16 cellular contexts compared by ENCODE assay signal in genomic region chr13:81738364-81738763, GRCh38.
"Had no signal": no experiment of that assay in that cellular context is flagged by ENCODE, and none has a peak within 500 bp of the region (broad histone marks: within the 10 kb centered on the region; RNA-seq: fewer than 3 reads in every experiment).

No MANE protein-coding gene starts in this region.

- H3K27ac Mint-ChIP-seq: activated CD8-positive, alpha-beta T cell treated with anti-CD3 and anti-CD28 coated beads, Interleukin-2, amount 10 ng/mL, durations not matched to agents 7 days and 5 days; activated naive CD8-positive, alpha-beta T cell treated with anti-CD3 and anti-CD28 coated beads, Interleukin-2, amount 50 U/mL, for 24 hours; dendritic cell treated with granulocyte-macrophage colony-stimulating factor and Interleukin-4, amounts not matched to agents 40 ng/mL and 50 ng/mL, for 4 days had no signal

- H3K27me3 Mint-ChIP-seq: activated naive CD8-positive, alpha-beta T cell treated with anti-CD3 and anti-CD28 coated beads, Interleukin-2, amount 50 U/mL, for 24 hours; central memory CD8-positive, alpha-beta T cell; dendritic cell treated with granulocyte-macrophage colony-stimulating factor and Interleukin-4, amounts not matched to agents 40 ng/mL and 50 ng/mL, for 4 days had no signal

- H3K4me1 Mint-ChIP-seq: activated naive CD8-positive, alpha-beta T cell treated with anti-CD3 and anti-CD28 coated beads, Interleukin-2, amount 50 U/mL, for 24 hours; central memory CD8-positive, alpha-beta T cell had no signal

- H3K4me3 Mint-ChIP-seq: activated CD8-positive, alpha-beta T cell treated with anti-CD3 and anti-CD28 coated beads, Interleukin-2, amount 10 ng/mL, durations not matched to agents 7 days and 5 days; activated naive CD8-positive, alpha-beta T cell treated with anti-CD3 and anti-CD28 coated beads, Interleukin-2, amount 50 U/mL, for 24 hours; central memory CD8-positive, alpha-beta T cell; dendritic cell treated with granulocyte-macrophage colony-stimulating factor and Interleukin-4, amounts not matched to agents 40 ng/mL and 50 ng/mL, for 4 days had no signal

- DNase-seq: activated CD4-positive, alpha-beta T cell treated with anti-CD3 and anti-CD28 coated beads for 4 hours; activated CD8-positive, alpha-beta memory T cell treated with anti-CD3 and anti-CD28 coated beads, Interleukin-2, amount 50 U/mL, for 48 hours; activated CD8-positive, alpha-beta T cell treated with anti-CD3 and anti-CD28 coated beads, Interleukin-2, amount 10 ng/mL, durations not matched to agents 7 days and 5 days; activated naive CD4-positive, alpha-beta T cell treated with Interleukin-2 at 50 U/mL for 16 hours; activated naive CD8-positive, alpha-beta T cell treated with anti-CD3 and anti-CD28 coated beads, Interleukin-2, amount 50 U/mL, for 24 hours; head of caudate nucleus; left ventricle myocardium superior; stimulated activated CD4-positive, alpha-beta T cell treated with anti-CD3 and anti-CD28 coated beads, Interleukin-4, amount 100 ng/mL, for 4 hours; stomach; T-helper 9 cell; WERI-Rb-1 had no signal

- H3K27ac ChIP-seq: right atrium auricular region, skin epidermis, stomach, thoracic aorta, WERI-Rb-1 had no signal

- ATAC-seq: activated CD8-positive, alpha-beta T cell treated with anti-CD3 and anti-CD28 coated beads, Interleukin-2, amount 10 ng/mL, durations not matched to agents 7 days and 5 days; activated naive CD8-positive, alpha-beta T cell treated with anti-CD3 and anti-CD28 coated beads, Interleukin-2, amount 50 U/mL, for 24 hours; left ventricle myocardium superior had no signal
